Comparison of ENCODE assay signal across 1 cellular context in genomic region chr19:17847538-17848366, GRCh38.
TF ChIP-seq lines count a peak whose summit lies in the region.

TSS of gene JAK3 (minus strand) at chr19:17847982. CDS start at chr19:17844417, 3,565 bp downstream.

TF ChIP-seq in HepG2, 621 proteins besides CTCF, POLR2A, EP300 and RAD21 (continued from another document and continues in another):
- TF ChIP-seq ZNF264 (CRISPR knock-in tag; IDR thresholded peaks at IDR 0.05) = no peak
- TF ChIP-seq SAP130 (CRISPR knock-in tag; IDR thresholded peaks at IDR 0.05; ENCODE audit: low read depth) = peak; percentile 54
- no peak for TF ChIP-seq SNAPC2 (CRISPR knock-in tag; IDR thresholded peaks at IDR 0.05)
- TF ChIP-seq FLYWCH1 (CRISPR knock-in tag; IDR thresholded peaks at IDR 0.05) = no peak
- peak; percentile 60; the same call in 1 of the 2 replicates for TF ChIP-seq ELF1 (CRISPR knock-in tag; IDR thresholded peaks at IDR 0.05)
- TF ChIP-seq GRHL1 (CRISPR knock-in tag; conservative IDR thresholded peaks at IDR 0.05) = no peak
- no peak for TF ChIP-seq MTA3 (CRISPR knock-in tag; IDR thresholded peaks at IDR 0.05)
- TF ChIP-seq IRF9 (CRISPR knock-in tag; IDR thresholded peaks at IDR 0.05; ENCODE audit: borderline replicate concordance) = peak; percentile 72; the same call in 1 of the 2 replicates
- no peak for TF ChIP-seq PPARG (CRISPR knock-in tag; conservative IDR thresholded peaks at IDR 0.05)
- TF ChIP-seq HMGA1 (CRISPR knock-in tag; conservative IDR thresholded peaks at IDR 0.05) = no peak
- TF ChIP-seq CHD4 (IDR thresholded peaks at IDR 0.05; ENCODE audit: borderline replicate concordance, low read length) = no peak
- TF ChIP-seq MTERF4 (CRISPR knock-in tag; IDR thresholded peaks at IDR 0.05) = no peak
- TF ChIP-seq ZSCAN31 (CRISPR knock-in tag; IDR thresholded peaks at IDR 0.05; ENCODE audit: low read depth) = no peak
- no peak for TF ChIP-seq ZNF235 (CRISPR knock-in tag; IDR thresholded peaks at IDR 0.05; ENCODE audit: borderline replicate concordance)
- no peak for TF ChIP-seq KMT2A (CRISPR knock-in tag; IDR thresholded peaks at IDR 0.05)
- no peak for TF ChIP-seq STAT5B (CRISPR knock-in tag; IDR thresholded peaks at IDR 0.05)
- TF ChIP-seq NR2C2 (CRISPR knock-in tag; IDR thresholded peaks at IDR 0.05; ENCODE audit: borderline replicate concordance) = no peak
- TF ChIP-seq ISL2 (CRISPR knock-in tag; IDR thresholded peaks at IDR 0.05) = 0 out of 2 replicates have a peak, but pooled peaks have one; percentile 47
- TF ChIP-seq, protein P1, sequence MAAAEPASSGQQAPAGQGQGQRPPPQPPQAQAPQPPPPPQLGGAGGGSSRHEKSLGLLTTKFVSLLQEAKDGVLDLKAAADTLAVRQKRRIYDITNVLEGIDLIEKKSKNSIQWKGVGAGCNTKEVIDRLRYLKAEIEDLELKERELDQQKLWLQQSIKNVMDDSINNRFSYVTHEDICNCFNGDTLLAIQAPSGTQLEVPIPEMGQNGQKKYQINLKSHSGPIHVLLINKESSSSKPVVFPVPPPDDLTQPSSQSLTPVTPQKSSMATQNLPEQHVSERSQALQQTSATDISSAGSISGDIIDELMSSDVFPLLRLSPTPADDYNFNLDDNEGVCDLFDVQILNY (CRISPR knock-in tag; conservative IDR thresholded peaks at IDR 0.05) = no peak
- no peak for TF ChIP-seq ZNF253 (CRISPR knock-in tag; IDR thresholded peaks at IDR 0.05; ENCODE audit: borderline replicate concordance)
- no peak for TF ChIP-seq KLF9 (CRISPR knock-in tag; IDR thresholded peaks at IDR 0.05; ENCODE audit: low read depth)
- TF ChIP-seq, protein P2, sequence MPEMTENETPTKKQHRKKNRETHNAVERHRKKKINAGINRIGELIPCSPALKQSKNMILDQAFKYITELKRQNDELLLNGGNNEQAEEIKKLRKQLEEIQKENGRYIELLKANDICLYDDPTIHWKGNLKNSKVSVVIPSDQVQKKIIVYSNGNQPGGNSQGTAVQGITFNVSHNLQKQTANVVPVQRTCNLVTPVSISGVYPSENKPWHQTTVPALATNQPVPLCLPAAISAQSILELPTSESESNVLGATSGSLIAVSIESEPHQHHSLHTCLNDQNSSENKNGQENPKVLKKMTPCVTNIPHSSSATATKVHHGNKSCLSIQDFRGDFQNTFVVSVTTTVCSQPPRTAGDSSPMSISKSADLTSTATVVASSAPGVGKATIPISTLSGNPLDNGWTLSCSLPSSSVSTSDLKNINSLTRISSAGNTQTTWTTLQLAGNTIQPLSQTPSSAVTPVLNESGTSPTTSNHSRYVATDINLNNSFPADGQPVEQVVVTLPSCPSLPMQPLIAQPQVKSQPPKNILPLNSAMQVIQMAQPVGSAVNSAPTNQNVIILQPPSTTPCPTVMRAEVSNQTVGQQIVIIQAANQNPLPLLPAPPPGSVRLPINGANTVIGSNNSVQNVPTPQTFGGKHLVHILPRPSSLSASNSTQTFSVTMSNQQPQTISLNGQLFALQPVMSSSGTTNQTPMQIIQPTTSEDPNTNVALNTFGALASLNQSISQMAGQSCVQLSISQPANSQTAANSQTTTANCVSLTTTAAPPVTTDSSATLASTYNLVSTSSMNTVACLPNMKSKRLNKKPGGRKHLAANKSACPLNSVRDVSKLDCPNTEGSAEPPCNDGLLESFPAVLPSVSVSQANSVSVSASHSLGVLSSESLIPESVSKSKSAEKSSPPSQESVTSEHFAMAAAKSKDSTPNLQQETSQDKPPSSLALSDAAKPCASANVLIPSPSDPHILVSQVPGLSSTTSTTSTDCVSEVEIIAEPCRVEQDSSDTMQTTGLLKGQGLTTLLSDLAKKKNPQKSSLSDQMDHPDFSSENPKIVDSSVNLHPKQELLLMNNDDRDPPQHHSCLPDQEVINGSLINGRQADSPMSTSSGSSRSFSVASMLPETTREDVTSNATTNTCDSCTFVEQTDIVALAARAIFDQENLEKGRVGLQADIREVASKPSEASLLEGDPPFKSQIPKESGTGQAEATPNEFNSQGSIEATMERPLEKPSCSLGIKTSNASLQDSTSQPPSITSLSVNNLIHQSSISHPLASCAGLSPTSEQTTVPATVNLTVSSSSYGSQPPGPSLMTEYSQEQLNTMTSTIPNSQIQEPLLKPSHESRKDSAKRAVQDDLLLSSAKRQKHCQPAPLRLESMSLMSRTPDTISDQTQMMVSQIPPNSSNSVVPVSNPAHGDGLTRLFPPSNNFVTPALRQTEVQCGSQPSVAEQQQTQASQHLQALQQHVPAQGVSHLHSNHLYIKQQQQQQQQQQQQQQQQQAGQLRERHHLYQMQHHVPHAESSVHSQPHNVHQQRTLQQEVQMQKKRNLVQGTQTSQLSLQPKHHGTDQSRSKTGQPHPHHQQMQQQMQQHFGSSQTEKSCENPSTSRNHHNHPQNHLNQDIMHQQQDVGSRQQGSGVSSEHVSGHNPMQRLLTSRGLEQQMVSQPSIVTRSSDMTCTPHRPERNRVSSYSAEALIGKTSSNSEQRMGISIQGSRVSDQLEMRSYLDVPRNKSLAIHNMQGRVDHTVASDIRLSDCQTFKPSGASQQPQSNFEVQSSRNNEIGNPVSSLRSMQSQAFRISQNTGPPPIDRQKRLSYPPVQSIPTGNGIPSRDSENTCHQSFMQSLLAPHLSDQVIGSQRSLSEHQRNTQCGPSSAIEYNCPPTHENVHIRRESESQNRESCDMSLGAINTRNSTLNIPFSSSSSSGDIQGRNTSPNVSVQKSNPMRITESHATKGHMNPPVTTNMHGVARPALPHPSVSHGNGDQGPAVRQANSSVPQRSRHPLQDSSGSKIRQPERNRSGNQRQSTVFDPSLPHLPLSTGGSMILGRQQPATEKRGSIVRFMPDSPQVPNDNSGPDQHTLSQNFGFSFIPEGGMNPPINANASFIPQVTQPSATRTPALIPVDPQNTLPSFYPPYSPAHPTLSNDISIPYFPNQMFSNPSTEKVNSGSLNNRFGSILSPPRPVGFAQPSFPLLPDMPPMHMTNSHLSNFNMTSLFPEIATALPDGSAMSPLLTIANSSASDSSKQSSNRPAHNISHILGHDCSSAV (CRISPR knock-in tag; IDR thresholded peaks at IDR 0.05; ENCODE audit: borderline replicate concordance) = no peak
- no peak for TF ChIP-seq ZSCAN22 (CRISPR knock-in tag; IDR thresholded peaks at IDR 0.05)
- TF ChIP-seq, protein P3, sequence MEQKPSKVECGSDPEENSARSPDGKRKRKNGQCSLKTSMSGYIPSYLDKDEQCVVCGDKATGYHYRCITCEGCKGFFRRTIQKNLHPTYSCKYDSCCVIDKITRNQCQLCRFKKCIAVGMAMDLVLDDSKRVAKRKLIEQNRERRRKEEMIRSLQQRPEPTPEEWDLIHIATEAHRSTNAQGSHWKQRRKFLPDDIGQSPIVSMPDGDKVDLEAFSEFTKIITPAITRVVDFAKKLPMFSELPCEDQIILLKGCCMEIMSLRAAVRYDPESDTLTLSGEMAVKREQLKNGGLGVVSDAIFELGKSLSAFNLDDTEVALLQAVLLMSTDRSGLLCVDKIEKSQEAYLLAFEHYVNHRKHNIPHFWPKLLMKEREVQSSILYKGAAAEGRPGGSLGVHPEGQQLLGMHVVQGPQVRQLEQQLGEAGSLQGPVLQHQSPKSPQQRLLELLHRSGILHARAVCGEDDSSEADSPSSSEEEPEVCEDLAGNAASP (CRISPR knock-in tag; IDR thresholded peaks at IDR 0.05; ENCODE audit: borderline replicate concordance) = 0 out of 2 replicates have a peak, but pooled peaks have one; percentile 22
- TF ChIP-seq TIGD3 (CRISPR knock-in tag; IDR thresholded peaks at IDR 0.05; ENCODE audit: borderline replicate concordance) = no peak
- TF ChIP-seq ZMYM3 (CRISPR knock-in tag; IDR thresholded peaks at IDR 0.05) = 0 out of 2 replicates have a peak, but pooled peaks have one; percentile 24
- no peak for TF ChIP-seq CBX1 (IDR thresholded peaks at IDR 0.05; ENCODE audit: low read depth)
- TF ChIP-seq MAFG (CRISPR knock-in tag; IDR thresholded peaks at IDR 0.05) = no peak
- TF ChIP-seq CCAR2 (optimal IDR thresholded peaks at IDR 0.05; ENCODE audit: low read depth, low read length) = no peak
- TF ChIP-seq ZNF652 (CRISPR knock-in tag; IDR thresholded peaks at IDR 0.05; ENCODE audit: borderline replicate concordance, low read depth) = no peak
- TF ChIP-seq RARA (CRISPR knock-in tag; IDR thresholded peaks at IDR 0.05) = 0 out of 2 replicates have a peak, but pooled peaks have one; percentile 21
- no peak for TF ChIP-seq POLR2AphosphoS2 (IDR thresholded peaks at IDR 0.05; ENCODE audit: low read depth, low read length)
- no peak for TF ChIP-seq NR2F1 (CRISPR knock-in tag; IDR thresholded peaks at IDR 0.05)
- no peak for TF ChIP-seq ZNF274 (CRISPR knock-in tag; IDR thresholded peaks at IDR 0.05)
- TF ChIP-seq YY1 (IDR thresholded peaks at IDR 0.05; ENCODE audit: insufficient read depth, insufficient replicate concordance, low read depth, low read length) = no peak
- TF ChIP-seq, protein P4, sequence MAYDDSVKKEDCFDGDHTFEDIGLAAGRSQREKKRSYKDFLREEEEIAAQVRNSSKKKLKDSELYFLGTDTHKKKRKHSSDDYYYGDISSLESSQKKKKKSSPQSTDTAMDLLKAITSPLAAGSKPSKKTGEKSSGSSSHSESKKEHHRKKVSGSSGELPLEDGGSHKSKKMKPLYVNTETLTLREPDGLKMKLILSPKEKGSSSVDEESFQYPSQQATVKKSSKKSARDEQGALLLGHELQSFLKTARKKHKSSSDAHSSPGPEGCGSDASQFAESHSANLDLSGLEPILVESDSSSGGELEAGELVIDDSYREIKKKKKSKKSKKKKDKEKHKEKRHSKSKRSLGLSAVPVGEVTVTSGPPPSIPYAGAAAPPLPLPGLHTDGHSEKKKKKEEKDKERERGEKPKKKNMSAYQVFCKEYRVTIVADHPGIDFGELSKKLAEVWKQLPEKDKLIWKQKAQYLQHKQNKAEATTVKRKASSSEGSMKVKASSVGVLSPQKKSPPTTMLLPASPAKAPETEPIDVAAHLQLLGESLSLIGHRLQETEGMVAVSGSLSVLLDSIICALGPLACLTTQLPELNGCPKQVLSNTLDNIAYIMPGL (CRISPR knock-in tag; IDR thresholded peaks at IDR 0.05; ENCODE audit: borderline replicate concordance in 1 of 2, low read depth in 1 of 2) = no peak
- TF ChIP-seq, protein P5, sequence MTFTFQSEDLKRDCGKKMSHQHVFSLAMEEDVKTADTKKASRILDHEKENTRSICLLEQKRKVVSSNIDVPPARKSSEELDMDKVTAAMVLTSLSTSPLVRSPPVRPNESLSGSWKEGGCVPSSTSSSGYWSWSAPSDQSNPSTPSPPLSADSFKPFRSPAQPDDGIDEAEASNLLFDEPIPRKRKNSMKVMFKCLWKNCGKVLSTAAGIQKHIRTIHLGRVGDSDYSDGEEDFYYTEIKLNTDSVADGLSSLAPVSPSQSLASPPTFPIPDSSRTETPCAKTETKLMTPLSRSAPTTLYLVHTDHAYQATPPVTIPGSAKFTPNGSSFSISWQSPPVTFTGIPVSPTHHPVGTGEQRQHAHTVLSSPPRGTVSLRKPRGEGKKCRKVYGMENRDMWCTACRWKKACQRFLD (CRISPR knock-in tag; IDR thresholded peaks at IDR 0.05; ENCODE audit: borderline replicate concordance) = no peak
- TF ChIP-seq ATF7-NPFF (CRISPR knock-in tag; IDR thresholded peaks at IDR 0.05; ENCODE audit: low read depth) = no peak
- TF ChIP-seq, protein P6, sequence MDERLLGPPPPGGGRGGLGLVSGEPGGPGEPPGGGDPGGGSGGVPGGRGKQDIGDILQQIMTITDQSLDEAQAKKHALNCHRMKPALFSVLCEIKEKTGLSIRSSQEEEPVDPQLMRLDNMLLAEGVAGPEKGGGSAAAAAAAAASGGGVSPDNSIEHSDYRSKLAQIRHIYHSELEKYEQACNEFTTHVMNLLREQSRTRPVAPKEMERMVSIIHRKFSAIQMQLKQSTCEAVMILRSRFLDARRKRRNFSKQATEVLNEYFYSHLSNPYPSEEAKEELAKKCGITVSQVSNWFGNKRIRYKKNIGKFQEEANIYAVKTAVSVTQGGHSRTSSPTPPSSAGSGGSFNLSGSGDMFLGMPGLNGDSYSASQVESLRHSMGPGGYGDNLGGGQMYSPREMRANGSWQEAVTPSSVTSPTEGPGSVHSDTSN (CRISPR knock-in tag; IDR thresholded peaks at IDR 0.05) = no peak
- TF ChIP-seq NFYC (CRISPR knock-in tag; IDR thresholded peaks at IDR 0.05) = no peak
- TF ChIP-seq ZNF24 (IDR thresholded peaks at IDR 0.05) = no peak
- no peak for TF ChIP-seq NFKBIZ (CRISPR knock-in tag; IDR thresholded peaks at IDR 0.05)
- no peak for TF ChIP-seq ELF4 (CRISPR knock-in tag; IDR thresholded peaks at IDR 0.05; ENCODE audit: borderline replicate concordance)
- no peak for TF ChIP-seq ZNF589 (CRISPR knock-in tag; conservative IDR thresholded peaks at IDR 0.05)
